Comparison of ENCODE assay signal across 17 cellular contexts in genomic region chr14:94109915-94110250, GRCh38. TPM values are rescaled to one million over a fixed set of nuclear protein-coding genes. Genes with fewer than 3 reads are reported as not detected.
DNase-seq lines count a peak whose midpoint lies in the region; ATAC-seq, FAIRE-seq and TF ChIP-seq lines count a peak whose summit lies in the region.
"Had no signal": no experiment of that assay in that cellular context is flagged by ENCODE, and none has a peak within 500 bp of the region (broad histone marks: within the 10 kb centered on the region; RNA-seq: fewer than 3 reads in every experiment).

No MANE protein-coding gene starts in this region.

- WGBS in neuronal stem cell (ENCODE audit: extremely low coverage in 2 of 2, insufficient read length in 2 of 2, insufficient replicate concordance in 1 of 2), 2 donors, result no CpG with 5 or more reads among the region's 2 CpGs
- WGBS in transverse colon (ENCODE audit: low coverage in 1 of 2), 2 donors, result 85% methylated on average over 2 of the region's 2 CpGs; no CpG with 5 or more reads in 1 of the 2 donors

- H4K20me1 ChIP-seq in endothelial cell of umbilical vein (replicated peaks; ENCODE audit: control insufficient read depth, extremely low read depth, insufficient read depth, low read length), result no peaks in the 10 kb centered on the region

- no peak overlapping the region for H2BK120ac ChIP-seq in neuronal stem cell (ENCODE audit: low read depth, low read length)

- DNase-seq in activated CD8-positive, alpha-beta memory T cell treated with anti-CD3 and anti-CD28 coated beads, Interleukin-2, amount 10 ng/mL, durations not matched to agents 7 days and 5 days, result peak; percentile 26
- DNase-seq in activated CD8-positive, alpha-beta memory T cell treated with anti-CD3 and anti-CD28 coated beads for 24 hours, result no peak
- DNase-seq in endothelial cell of umbilical vein (ENCODE audit: low read depth, low spot score) (no peak), neuronal stem cell (ENCODE audit: low spot score) (no peak), transverse colon (no peak), NCI-H1092 (lab: John Stamatoyannopoulos, UW) (no peak), nephron progenitor cell (no peak), D341Med (ENCODE audit: low spot score) (no peak)
- DNase-seq: CD4-positive, alpha-beta T cell; Kasumi-1; NCI-H1436 treated with DMSO at 0.1 percent for 48 hours; NCI-H446; substantia nigra had no signal

- H3K36me3 ChIP-seq in endothelial cell of umbilical vein (ENCODE audit: control insufficient read depth in 2 of 2, extremely low read depth in 1 of 2, insufficient read depth in 2 of 2, low read length in 2 of 2), result no peaks in the 10 kb centered on the region
- no peaks in the 10 kb centered on the region for H3K36me3 ChIP-seq in neuronal stem cell (replicated peaks in 1 of 2; ENCODE audit: control insufficient read depth in 2 of 2, insufficient read depth in 2 of 2, low read length in 2 of 2)
- no peaks in the 10 kb centered on the region for H3K36me3 ChIP-seq in transverse colon

- no peak overlapping the region for H3K23ac ChIP-seq in neuronal stem cell (ENCODE audit: low read depth, low read length, poor library complexity)

- no peak for FAIRE-seq in endothelial cell of umbilical vein (lab: Jason Lieb, UNC)

- intact Hi-C loops in endothelial cell of umbilical vein (cut with micrococcal nuclease), result loop anchor here (10.0 kb wide), 1 partner anchor 1055 kb away; no protein-coding TSS in a partner anchor
- intact Hi-C loops in transverse colon (cut with DNase I; ENCODE audit: low total_unique reads), result no loop called here

- H2BK5ac ChIP-seq in neuronal stem cell (ENCODE audit: low read length), result no peak overlapping the region

- H3K4me1 ChIP-seq in endothelial cell of umbilical vein (ENCODE audit: control insufficient read depth, extremely low read depth, insufficient read depth, low read length), result peaks cover 19% of the 10 kb centered on the region
- H3K4me1 ChIP-seq in neuronal stem cell (ENCODE audit: control insufficient read depth in 2 of 2, insufficient read depth in 1 of 2, low read depth in 1 of 2, low read length in 2 of 2), result peaks cover 3 to 5% of the 10 kb centered on the region in 2 donors
- peaks cover 3 to 50% (median 29%) of the 10 kb centered on the region in 4 donors for H3K4me1 ChIP-seq in transverse colon

- H3K4me3 ChIP-seq in endothelial cell of umbilical vein (replicated peaks in 1 of 3; ENCODE audit: insufficient read depth in 1 of 3, low read depth in 1 of 3, low read length in 3 of 3), result no peak overlapping the region
- no peak overlapping the region for H3K4me3 ChIP-seq in neuronal stem cell (ENCODE audit: low read length in 2 of 2)
- no peak overlapping the region for H3K4me3 ChIP-seq in transverse colon
- H3K4me3 ChIP-seq: GM23338 had no signal

- no peaks in the 10 kb centered on the region for H3K9me3 ChIP-seq in endothelial cell of umbilical vein (replicated peaks; ENCODE audit: control insufficient read depth, insufficient read depth, low read length)
- H3K9me3 ChIP-seq in neuronal stem cell (replicated peaks in 1 of 2; ENCODE audit: control insufficient read depth in 2 of 2, insufficient read depth in 1 of 2, low read depth in 1 of 2, low read length in 2 of 2), result peaks cover 0 to 1% of the 10 kb centered on the region in 2 donors
- H3K9me3 ChIP-seq in transverse colon, result no peaks in the 10 kb centered on the region

- TF ChIP-seq POLR2A in endothelial cell of umbilical vein (IDR thresholded peaks at IDR 0.05; ENCODE audit: low read depth, low read length) (no peak), transverse colon (IDR thresholded peaks at IDR 0.05) (no peak)

- dilution Hi-C loops in endothelial cell of umbilical vein (cut with MboI; ENCODE audit: extremely low pct_ligation_motif_present, low sequenced_read_pairs), result no loop called here

- peaks cover 6% of the 10 kb centered on the region for H3K36me3 Mint-ChIP-seq in activated CD8-positive, alpha-beta memory T cell treated with anti-CD3 and anti-CD28 coated beads, Interleukin-2, amount 10 ng/mL, durations not matched to agents 7 days and 5 days
- H3K36me3 Mint-ChIP-seq in nephron progenitor cell (ENCODE audit: low read depth), result peaks cover 17% of the 10 kb centered on the region

- POLR2A ChIA-PET in endothelial cell of umbilical vein (lab: Charles Lee), result interaction anchor here (0.7 kb wide), 1 partner anchor 19 kb away, joined by 3 read pairs; no protein-coding TSS in a partner anchor

- H3K79me2 ChIP-seq in endothelial cell of umbilical vein (ENCODE audit: control insufficient read depth, insufficient read depth, low read length), result no peaks in the 10 kb centered on the region

- H3K27me3 ChIP-seq in endothelial cell of umbilical vein (ENCODE audit: control insufficient read depth in 2 of 2, insufficient read depth in 2 of 2, low read length in 2 of 2) (no peaks in the 10 kb centered on the region), neuronal stem cell (ENCODE audit: control insufficient read depth in 3 of 3, insufficient read depth in 3 of 3, low read depth in 1 of 3, low read length in 3 of 3) (no peaks in the 10 kb centered on the region), transverse colon (no peaks in the 10 kb centered on the region)

- no peak overlapping the region for H2BK12ac ChIP-seq in neuronal stem cell (ENCODE audit: low read length)

- BruUV-seq in endothelial cell of umbilical vein (replicated peaks; lab: Mats Ljungman, UMichigan), result no TSS peak

- H3K14ac ChIP-seq in neuronal stem cell (ENCODE audit: low read length), result no peak overlapping the region

- H4K8ac ChIP-seq in neuronal stem cell (ENCODE audit: low read depth, low read length), result no peak overlapping the region

- no peaks in the 10 kb centered on the region for H3K9me3 Mint-ChIP-seq in activated CD8-positive, alpha-beta memory T cell treated with anti-CD3 and anti-CD28 coated beads, Interleukin-2, amount 10 ng/mL, durations not matched to agents 7 days and 5 days (ENCODE audit: low read depth)
- H3K9me3 Mint-ChIP-seq in nephron progenitor cell, result no peaks in the 10 kb centered on the region
- H3K9me3 Mint-ChIP-seq: activated T-helper 17 cell treated with anti-CD3 and anti-CD28 coated beads, Interleukin-2, amount 50 U/mL, for 72 hours; CD4-positive, alpha-beta T cell; GM23338 had no signal

- H2BK15ac ChIP-seq in neuronal stem cell (ENCODE audit: low read length), result no peak overlapping the region

- H3K27ac ChIP-seq in endothelial cell of umbilical vein (ENCODE audit: insufficient read depth, low read depth, low read length) (no peak overlapping the region), neuronal stem cell (replicated peaks; ENCODE audit: low read length) (no peak overlapping the region), transverse colon (peak overlapping the region; percentile 83 to 92 (median 85))

- TF ChIP-seq CTCF in endothelial cell of umbilical vein (IDR thresholded peaks at IDR 0.05; ENCODE audit: extremely low read depth in 1 of 2, insufficient read depth in 1 of 2, low read depth in 1 of 2, low read length in 2 of 2), result no peak
- no peak for TF ChIP-seq CTCF in transverse colon (IDR thresholded peaks at IDR 0.05)
- TF ChIP-seq CTCF in nephron progenitor cell (IDR thresholded peaks at IDR 0.05), result no peak

- no peak for ATAC-seq in activated CD8-positive, alpha-beta memory T cell treated with anti-CD3 and anti-CD28 coated beads, Interleukin-2, amount 10 ng/mL, durations not matched to agents 7 days and 5 days
- ATAC-seq: activated T-helper 17 cell treated with anti-CD3 and anti-CD28 coated beads, Interleukin-2, amount 50 U/mL, for 72 hours had no signal

- H3K9ac ChIP-seq in endothelial cell of umbilical vein (replicated peaks; ENCODE audit: extremely low read depth, insufficient read depth, low read length) (peak overlapping the region; percentile 75), neuronal stem cell (ENCODE audit: low read depth, low read length, poor library complexity) (no peak overlapping the region)

- no peak overlapping the region for H2AFZ ChIP-seq in endothelial cell of umbilical vein (ENCODE audit: low read depth, low read length)
- no peak overlapping the region for H2AFZ ChIP-seq in neuronal stem cell (ENCODE audit: low read length)
- H2AFZ ChIP-seq: GM23338 had no signal

- H3K18ac ChIP-seq in neuronal stem cell (ENCODE audit: low read length), result peak overlapping the region; percentile 22

- H4K91ac ChIP-seq in neuronal stem cell (ENCODE audit: low read depth, low read length, poor library complexity), result no peak overlapping the region

- H3K4me3 Mint-ChIP-seq in activated CD8-positive, alpha-beta memory T cell treated with anti-CD3 and anti-CD28 coated beads, Interleukin-2, amount 10 ng/mL, durations not matched to agents 7 days and 5 days, result no peak overlapping the region
- H3K4me3 Mint-ChIP-seq in nephron progenitor cell, result no peak overlapping the region
- H3K4me3 Mint-ChIP-seq: activated T-helper 17 cell treated with anti-CD3 and anti-CD28 coated beads, Interleukin-2, amount 50 U/mL, for 72 hours; CD4-positive, alpha-beta T cell; GM23338 had no signal

- H3K9me1 ChIP-seq in endothelial cell of umbilical vein (replicated peaks; ENCODE audit: control insufficient read depth, extremely low read depth, insufficient read depth, low read length), result no peaks in the 10 kb centered on the region

- H3K4me2 ChIP-seq in endothelial cell of umbilical vein (ENCODE audit: insufficient read depth, low read length), result peak overlapping the region; percentile 83
- no peak overlapping the region for H3K4me2 ChIP-seq in neuronal stem cell (ENCODE audit: insufficient read depth, low read length, poor library complexity, severe bottlenecking)
- H3K4me2 ChIP-seq: GM23338 had no signal

- no peak overlapping the region for H3K4ac ChIP-seq in neuronal stem cell (ENCODE audit: low read length)

- no peak for TF ChIP-seq EP300 in transverse colon (IDR thresholded peaks at IDR 0.05; ENCODE audit: low read depth)

- peak overlapping the region; percentile 82 for H3K27ac Mint-ChIP-seq in activated CD8-positive, alpha-beta memory T cell treated with anti-CD3 and anti-CD28 coated beads, Interleukin-2, amount 10 ng/mL, durations not matched to agents 7 days and 5 days
- no peak overlapping the region for H3K27ac Mint-ChIP-seq in nephron progenitor cell
- H3K27ac Mint-ChIP-seq: activated T-helper 17 cell treated with anti-CD3 and anti-CD28 coated beads, Interleukin-2, amount 50 U/mL, for 72 hours; CD4-positive, alpha-beta T cell had no signal

- CTCF ChIA-PET in activated CD8-positive, alpha-beta memory T cell treated with anti-CD3 and anti-CD28 coated beads, Interleukin-2, amount 10 ng/mL, durations not matched to agents 7 days and 5 days (lab: Charles Lee), result interaction anchor here (1.3 kb wide), 2 partner anchors 22 to 27 kb away, joined by 4 read pairs; no protein-coding TSS in a partner anchor
- CTCF ChIA-PET in endothelial cell of umbilical vein (lab: Charles Lee), result interaction anchor here (1.5 to 6.1 kb wide), 2 partner anchors 21 to 27 kb away, joined by 4 to 67 read pairs; partner anchors contain the start of gene IFI27L2

- in situ Hi-C loops in transverse colon (cut with MboI; ENCODE audit: low pct_ligation_motif_present in 1 of 4, low pct_unique_long_range_greater_than_20kb in 1 of 4, low sequenced_read_pairs in 3 of 4), result no loop called here

- no peaks in the 10 kb centered on the region for H3K27me3 Mint-ChIP-seq in activated CD8-positive, alpha-beta memory T cell treated with anti-CD3 and anti-CD28 coated beads, Interleukin-2, amount 10 ng/mL, durations not matched to agents 7 days and 5 days
- peaks cover 3% of the 10 kb centered on the region for H3K27me3 Mint-ChIP-seq in nephron progenitor cell (ENCODE audit: low read depth, poor library complexity)
- H3K27me3 Mint-ChIP-seq: CD4-positive, alpha-beta T cell had no signal

- no peak overlapping the region for H2AK5ac ChIP-seq in neuronal stem cell (ENCODE audit: low read depth, low read length)

- peaks cover 24% of the 10 kb centered on the region for H3K4me1 Mint-ChIP-seq in activated CD8-positive, alpha-beta memory T cell treated with anti-CD3 and anti-CD28 coated beads, Interleukin-2, amount 10 ng/mL, durations not matched to agents 7 days and 5 days
- peaks cover 43% of the 10 kb centered on the region for H3K4me1 Mint-ChIP-seq in nephron progenitor cell
- H3K4me1 Mint-ChIP-seq: activated T-helper 17 cell treated with anti-CD3 and anti-CD28 coated beads, Interleukin-2, amount 50 U/mL, for 72 hours had no signal

- no peaks in the 10 kb centered on the region for H3K79me1 ChIP-seq in neuronal stem cell (ENCODE audit: low read depth, low read length)

RNA-seq across cellular contexts. Expression of gene IFI27, which starts 0.7 kb away (rescaled TPM):
- total RNA-seq in activated CD8-positive, alpha-beta memory T cell treated with anti-CD3 and anti-CD28 coated beads, Interleukin-2, amount 10 ng/mL, durations not matched to agents 7 days and 5 days, result 100 to 1,000 TPM in 1 of 2 experiments, 10 to 100 TPM in 1; 81.5 to 325 TPM
- total RNA-seq in endothelial cell of umbilical vein, result 72.0 and 126 TPM in 2 replicates
- 1,265 and 1,831 TPM in 2 replicates for polyA plus RNA-seq in endothelial cell of umbilical vein
- polyA plus RNA-seq in endothelial cell of umbilical vein (2011; cell fraction: cytosol; rRNA removed), result 583 and 646 TPM in 2 replicates
- 152 and 165 TPM in 2 replicates for polyA plus RNA-seq in endothelial cell of umbilical vein (2011; cell fraction: nucleus; rRNA removed)
- 188 and 262 TPM in 2 replicates for polyA plus RNA-seq in endothelial cell of umbilical vein (2012)
- polyA minus RNA-seq in endothelial cell of umbilical vein, result 158 and 177 TPM in 2 replicates
- polyA minus RNA-seq in endothelial cell of umbilical vein (2011; cell fraction: cytosol; rRNA and poly(A)+ RNA removed), result 14.8 TPM
- 17.9 and 22.7 TPM in 2 replicates for polyA minus RNA-seq in endothelial cell of umbilical vein (2011; cell fraction: nucleus; rRNA and poly(A)+ RNA removed)
- 8.0 TPM for polyA plus RNA-seq in neuronal stem cell (2013, experiment 1 of 2)
- polyA plus RNA-seq in neuronal stem cell (2013, experiment 2 of 2), result 8.8 TPM
- 1,000 to 10,000 TPM in 1 of 4 donors, 100 to 1,000 TPM in 3; 124 to 1,625 (median 472) TPM for total RNA-seq in transverse colon
- total RNA-seq: epithelial cell of proximal tubule, SK-MEL-5 had no signal

RNA-seq across cellular contexts. Expression of gene IFI27L2, which starts 19.5 kb away (rescaled TPM):
- 100 to 1,000 TPM in 1 of 2 experiments, 10 to 100 TPM in 1; 95.5 to 112 TPM for total RNA-seq in activated CD8-positive, alpha-beta memory T cell treated with anti-CD3 and anti-CD28 coated beads, Interleukin-2, amount 10 ng/mL, durations not matched to agents 7 days and 5 days
- total RNA-seq in endothelial cell of umbilical vein (11.0 and 28.7 TPM in 2 replicates), transverse colon (100 to 1,000 TPM in 1 of 4 donors, 10 to 100 TPM in 2, not detected in 1; 32.8 to 108 (median 74.6) TPM)
- polyA plus RNA-seq in endothelial cell of umbilical vein, result 82.9 and 93.9 TPM in 2 replicates
- 38.2 and 42.4 TPM in 2 replicates for polyA plus RNA-seq in endothelial cell of umbilical vein (2011; cell fraction: cytosol; rRNA removed)
- polyA plus RNA-seq in endothelial cell of umbilical vein (2011; cell fraction: nucleus; rRNA removed), result 11.3 and 14.6 TPM in 2 replicates
- polyA plus RNA-seq in endothelial cell of umbilical vein (2012), result 51.7 and 60.2 TPM in 2 replicates
- 8.5 and 15.9 TPM in 2 replicates for polyA minus RNA-seq in endothelial cell of umbilical vein
- polyA minus RNA-seq in endothelial cell of umbilical vein (2011; cell fraction: cytosol; rRNA and poly(A)+ RNA removed), result 15.6 TPM
- polyA minus RNA-seq in endothelial cell of umbilical vein (2011; cell fraction: nucleus; rRNA and poly(A)+ RNA removed), result 2.3 and 3.8 TPM in 2 replicates
- polyA plus RNA-seq in neuronal stem cell (2013, experiment 1 of 2), result 69.0 TPM
- 68.1 TPM for polyA plus RNA-seq in neuronal stem cell (2013, experiment 2 of 2)

RNA-seq across cellular contexts. Expression of gene IFI27L1, which starts 28.8 kb away (rescaled TPM):
- 10 to 100 TPM; 42.8 to 55.4 TPM for total RNA-seq in activated CD8-positive, alpha-beta memory T cell treated with anti-CD3 and anti-CD28 coated beads, Interleukin-2, amount 10 ng/mL, durations not matched to agents 7 days and 5 days
- total RNA-seq in endothelial cell of umbilical vein, result 31.1 and 31.8 TPM in 2 replicates
- polyA plus RNA-seq in endothelial cell of umbilical vein, result 32.9 and 38.1 TPM in 2 replicates
- polyA plus RNA-seq in endothelial cell of umbilical vein (2011; cell fraction: cytosol; rRNA removed), result 28.3 and 28.8 TPM in 2 replicates
- polyA plus RNA-seq in endothelial cell of umbilical vein (2011; cell fraction: nucleus; rRNA removed), result 23.2 and 26.8 TPM in 2 replicates
- 12.9 and 14.3 TPM in 2 replicates for polyA plus RNA-seq in endothelial cell of umbilical vein (2012)
- polyA minus RNA-seq in endothelial cell of umbilical vein, result 9.7 and 13.9 TPM in 2 replicates
- polyA minus RNA-seq in endothelial cell of umbilical vein (2011; cell fraction: cytosol; rRNA and poly(A)+ RNA removed), result 5.0 TPM
- polyA minus RNA-seq in endothelial cell of umbilical vein (2011; cell fraction: nucleus; rRNA and poly(A)+ RNA removed), result 6.0 and 7.1 TPM in 2 replicates
- 39.8 TPM for polyA plus RNA-seq in neuronal stem cell (2013, experiment 1 of 2)
- polyA plus RNA-seq in neuronal stem cell (2013, experiment 2 of 2), result 38.1 TPM
- 10 to 100 TPM in 3 of 4 donors, not detected in 1; 12.3 to 21.3 (median 17.9) TPM for total RNA-seq in transverse colon

RNA-seq across cellular contexts. Expression of gene DDX24, which starts 28.9 kb away (rescaled TPM):
- total RNA-seq in activated CD8-positive, alpha-beta memory T cell treated with anti-CD3 and anti-CD28 coated beads, Interleukin-2, amount 10 ng/mL, durations not matched to agents 7 days and 5 days, result 100 to 1,000 TPM; 211 to 244 TPM
- total RNA-seq in endothelial cell of umbilical vein (132 and 141 TPM in 2 replicates), transverse colon (100 to 1,000 TPM in 1 of 4 donors, 10 to 100 TPM in 3; 70.2 to 319 (median 87.7) TPM)
- polyA plus RNA-seq in endothelial cell of umbilical vein, result 86.7 and 88.3 TPM in 2 replicates
- 111 and 132 TPM in 2 replicates for polyA plus RNA-seq in endothelial cell of umbilical vein (2011; cell fraction: cytosol; rRNA removed)
- polyA plus RNA-seq in endothelial cell of umbilical vein (2011; cell fraction: nucleus; rRNA removed), result 157 and 197 TPM in 2 replicates
- 98.6 and 133 TPM in 2 replicates for polyA plus RNA-seq in endothelial cell of umbilical vein (2012)
- 89.8 and 103 TPM in 2 replicates for polyA minus RNA-seq in endothelial cell of umbilical vein
- polyA minus RNA-seq in endothelial cell of umbilical vein (2011; cell fraction: cytosol; rRNA and poly(A)+ RNA removed), result 80.2 TPM
- polyA minus RNA-seq in endothelial cell of umbilical vein (2011; cell fraction: nucleus; rRNA and poly(A)+ RNA removed), result 32.3 and 46.5 TPM in 2 replicates
- polyA plus RNA-seq in neuronal stem cell (2013, experiment 1 of 2), result 106 TPM
- 112 TPM for polyA plus RNA-seq in neuronal stem cell (2013, experiment 2 of 2)

Comparison
In these comparisons a context has a peak if more than half of its experiments do, and no peak if none do; other contexts are left out.
1. H3K27ac ChIP-seq: peak in transverse colon (4 of 4); none in endothelial cell of umbilical vein (single experiment) and neuronal stem cell (single experiment).